In the genomic region with DNA sequence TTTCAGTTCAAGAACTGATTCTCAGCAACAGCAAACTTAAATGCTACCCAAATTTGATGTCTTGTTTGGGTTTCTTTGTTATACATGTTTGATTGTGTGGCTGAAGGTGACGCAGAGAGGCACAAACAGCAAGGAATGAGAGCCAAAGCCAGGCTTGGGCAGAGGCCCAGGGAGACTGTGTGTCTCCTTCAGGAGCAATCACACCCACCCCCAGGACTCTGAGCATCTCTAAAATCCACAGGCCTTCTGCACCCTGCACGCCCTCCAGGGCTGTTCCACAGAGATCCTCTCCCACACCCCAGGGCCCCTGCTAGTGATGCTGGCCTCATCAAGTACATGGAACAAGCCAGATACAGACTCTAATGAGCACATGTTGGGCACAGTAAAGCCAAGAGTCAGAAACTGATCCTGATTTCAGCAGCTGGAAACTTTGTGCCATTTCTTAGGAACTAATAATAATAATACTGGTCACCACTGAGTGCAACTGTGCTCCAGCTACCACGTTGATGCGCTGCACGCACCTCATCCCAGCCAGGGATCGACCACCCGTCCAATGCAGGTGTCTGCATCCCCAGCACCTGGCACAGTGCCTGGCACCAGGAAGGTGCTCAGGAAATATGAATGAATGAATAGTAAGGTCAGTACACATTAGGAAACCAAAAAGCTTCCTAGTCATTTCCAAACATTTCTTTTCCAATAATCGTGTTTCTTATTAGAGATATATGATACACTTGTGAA, we compare ENCODE assay signal across 1 cellular context.
TF ChIP-seq lines count a peak whose summit lies in the region.

No MANE protein-coding gene starts in this region.

TF ChIP-seq in A549, 52 proteins besides CTCF, POLR2A, EP300 and RAD21 (continued from another document):
- no peak for TF ChIP-seq HMGXB4 (CRISPR knock-in tag; IDR thresholded peaks at IDR 0.05; ENCODE audit: borderline replicate concordance)
- no peak for TF ChIP-seq PHF8 (IDR thresholded peaks at IDR 0.05; ENCODE audit: borderline replicate concordance, low read depth)
- TF ChIP-seq RARB (CRISPR knock-in tag; IDR thresholded peaks at IDR 0.05): no peak
- no peak for TF ChIP-seq FOXS1 (CRISPR knock-in tag; IDR thresholded peaks at IDR 0.05)
- no peak for TF ChIP-seq NPAS2 (CRISPR knock-in tag; IDR thresholded peaks at IDR 0.05; ENCODE audit: borderline replicate concordance)
- no peak for TF ChIP-seq RNF2 (IDR thresholded peaks at IDR 0.05; ENCODE audit: borderline replicate concordance, low read depth)
- TF ChIP-seq TP53 (CRISPR knock-in tag; IDR thresholded peaks at IDR 0.05): no peak
- TF ChIP-seq ZFP36 (IDR thresholded peaks at IDR 0.05; ENCODE audit: borderline replicate concordance, partially characterized antibody): no peak
- TF ChIP-seq TFCP2L1 (CRISPR knock-in tag; IDR thresholded peaks at IDR 0.05): no peak
- TF ChIP-seq RFX5 (IDR thresholded peaks at IDR 0.05): no peak
- TF ChIP-seq, protein P1, sequence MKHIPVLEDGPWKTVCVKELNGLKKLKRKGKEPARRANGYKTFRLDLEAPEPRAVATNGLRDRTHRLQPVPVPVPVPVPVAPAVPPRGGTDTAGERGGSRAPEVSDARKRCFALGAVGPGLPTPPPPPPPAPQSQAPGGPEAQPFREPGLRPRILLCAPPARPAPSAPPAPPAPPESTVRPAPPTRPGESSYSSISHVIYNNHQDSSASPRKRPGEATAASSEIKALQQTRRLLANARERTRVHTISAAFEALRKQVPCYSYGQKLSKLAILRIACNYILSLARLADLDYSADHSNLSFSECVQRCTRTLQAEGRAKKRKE (CRISPR knock-in tag; IDR thresholded peaks at IDR 0.05; ENCODE audit: low read depth): no peak
- TF ChIP-seq EHF (CRISPR knock-in tag; IDR thresholded peaks at IDR 0.05): no peak
